2 cellular contexts compared by ENCODE assay signal in genomic region chr3:167451282-167451681, GRCh38.
TF ChIP-seq lines count a peak whose summit lies in the region.

No MANE protein-coding gene starts in this region.

TF ChIP-seq in GM23338, 12 proteins besides CTCF, POLR2A, EP300 and RAD21 (continued from another document):
- TF ChIP-seq REST (IDR thresholded peaks at IDR 0.05; ENCODE audit: unreplicated experiment) (no peak), ZNF114 (CRISPR knock-in tag; IDR thresholded peaks at IDR 0.05) (no peak), CREB1 (CRISPR knock-in tag; IDR thresholded peaks at IDR 0.05; ENCODE audit: low read depth) (no peak)

TF ChIP-seq in HCT116, 20 proteins besides CTCF, POLR2A, EP300 and RAD21 (continued from another document):
- TF ChIP-seq ATF3 (IDR thresholded peaks at IDR 0.05) (no peak), TCF7L2 (IDR thresholded peaks at IDR 0.05; ENCODE audit: borderline replicate concordance, extremely low read depth, insufficient read depth, insufficient read length) (no peak), EZH2 (IDR thresholded peaks at IDR 0.05) (no peak), SRF (IDR thresholded peaks at IDR 0.05; ENCODE audit: low read depth) (no peak)
